ENCODE assay signal across 8 cellular contexts in the genomic region with DNA sequence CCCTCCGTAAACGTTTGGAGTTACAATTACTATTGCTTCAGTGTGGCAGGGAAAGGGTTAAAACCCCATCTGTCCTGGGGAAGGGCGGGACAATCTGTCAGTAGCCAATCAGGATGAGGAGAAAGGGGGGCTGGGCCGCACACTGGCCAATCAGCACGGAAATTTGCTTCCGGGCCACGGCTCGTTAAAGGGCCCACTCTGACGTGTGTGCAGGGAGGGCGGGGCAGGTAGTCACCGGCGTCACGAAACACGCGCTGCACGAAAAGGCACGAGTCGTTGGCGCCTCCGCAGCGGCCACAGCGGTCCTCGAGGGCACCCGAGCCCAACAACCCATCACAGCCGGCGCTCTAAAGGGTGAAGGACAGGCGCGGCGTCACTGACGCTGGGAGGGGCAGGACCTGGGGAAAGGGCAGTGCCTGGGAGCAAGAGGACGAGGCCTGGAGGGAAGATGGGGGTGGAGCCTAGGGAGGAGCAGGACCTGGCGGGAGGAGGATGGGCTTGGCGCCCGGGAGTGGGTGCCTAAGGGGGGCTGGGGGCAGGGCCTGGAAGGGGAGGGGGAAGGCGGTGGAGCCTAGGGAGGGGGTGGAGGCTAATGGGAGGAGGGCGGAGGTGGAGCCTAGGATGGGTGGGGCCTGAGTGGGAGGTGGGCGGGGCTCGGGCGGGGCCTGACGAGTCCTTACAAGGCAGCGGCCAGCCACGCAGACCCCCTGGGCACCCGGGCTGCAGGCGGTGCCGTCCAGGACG. TPM values are rescaled to one million over a fixed set of nuclear protein-coding genes. Genes with fewer than 3 reads are reported as not detected.
DNase-seq lines count a peak whose midpoint lies in the region; ATAC-seq and TF ChIP-seq lines count a peak whose summit lies in the region.

No MANE protein-coding gene starts in this region.

- WGBS in esophagus squamous epithelium, 2 donors, result 3 to 5% methylated on average over 15 to 23 of the region's 46 CpGs

- no peak overlapping the region for H3K27ac ChIP-seq in KMS-11
- peak overlapping the region; percentile 86 to 93 (median 90) for H3K27ac ChIP-seq in esophagus squamous epithelium
- no peak overlapping the region for H3K27ac ChIP-seq in muscle layer of colon (ENCODE audit: low read depth, low read length)

- peaks cover 22% of the 10 kb centered on the region for H3K27me3 Mint-ChIP-seq in activated T-helper 1 cell treated with anti-CD3 and anti-CD28 coated beads, Interleukin-12 subunit alpha, Interleukin-12 subunit beta, Interleukin-2, Interleukin-4 antibody, amounts not matched to agents 30 ng/mL and 10 ng/mL and 1 ng/mL, durations not matched to agents 14 hours and 24 hours and 36 hours (ENCODE audit: insufficient read depth)

- H3K36me3 Mint-ChIP-seq in activated T-helper 1 cell treated with anti-CD3 and anti-CD28 coated beads, Interleukin-12 subunit alpha, Interleukin-12 subunit beta, Interleukin-2, Interleukin-4 antibody, amounts not matched to agents 30 ng/mL and 10 ng/mL and 1 ng/mL, durations not matched to agents 14 hours and 24 hours and 36 hours (ENCODE audit: low read depth), result peaks cover 2% of the 10 kb centered on the region

- peak overlapping the region; percentile 77 for H3K27ac Mint-ChIP-seq in activated T-helper 1 cell treated with anti-CD3 and anti-CD28 coated beads, Interleukin-12 subunit alpha, Interleukin-12 subunit beta, Interleukin-2, Interleukin-4 antibody, amounts not matched to agents 30 ng/mL and 10 ng/mL and 1 ng/mL, durations not matched to agents 14 hours and 24 hours and 36 hours

- DNase-seq in DMS53 (lab: John Stamatoyannopoulos, UW), result peak; percentile 93
- DNase-seq in RKO (ENCODE audit: low spot score), result peak; percentile 95
- peak; percentile 82 for DNase-seq in activated T-helper 1 cell treated with anti-CD3 and anti-CD28 coated beads, Interleukin-12 subunit alpha, Interleukin-12 subunit beta, Interleukin-2, Interleukin-4 antibody, amounts not matched to agents 30 ng/mL and 10 ng/mL and 1 ng/mL, durations not matched to agents 14 hours and 24 hours and 36 hours (ENCODE audit: low spot score)
- DNase-seq in esophagus squamous epithelium (lab: John Stamatoyannopoulos, UW), result peak; percentile 60
- DNase-seq in stimulated activated CD8-positive, alpha-beta memory T cell treated with anti-CD3 and anti-CD28 coated beads, Interleukin-4, amount 100 ng/mL, for 1 hour (ENCODE audit: low read depth in 2 of 2, low spot score in 1 of 2), result peak; percentile 66 to 81

- peaks cover 72% of the 10 kb centered on the region for H3K27me3 ChIP-seq in KMS-11 (ENCODE audit: insufficient read depth, low read depth)
- H3K27me3 ChIP-seq in esophagus squamous epithelium, result peaks cover 0 to 35% (median 3%) of the 10 kb centered on the region in 4 donors
- H3K27me3 ChIP-seq in muscle layer of colon (ENCODE audit: control insufficient read depth in 1 of 2, insufficient read depth in 2 of 2, low read length in 2 of 2), result peaks cover 0 to 59% of the 10 kb centered on the region in 2 donors

- peak overlapping the region; percentile 80 for H3K4me3 Mint-ChIP-seq in activated T-helper 1 cell treated with anti-CD3 and anti-CD28 coated beads, Interleukin-12 subunit alpha, Interleukin-12 subunit beta, Interleukin-2, Interleukin-4 antibody, amounts not matched to agents 30 ng/mL and 10 ng/mL and 1 ng/mL, durations not matched to agents 14 hours and 24 hours and 36 hours

- H3K36me3 ChIP-seq in KMS-11 (ENCODE audit: insufficient read depth) (no peaks in the 10 kb centered on the region), esophagus squamous epithelium (peaks cover 0 to 16% (median 0%) of the 10 kb centered on the region in 3 donors), muscle layer of colon (ENCODE audit: insufficient read depth, low read length) (no peaks in the 10 kb centered on the region)

- no peak for TF ChIP-seq POLR2A in esophagus squamous epithelium (IDR thresholded peaks at IDR 0.05)

- H3K9me3 ChIP-seq in esophagus squamous epithelium (no peaks in the 10 kb centered on the region), muscle layer of colon (ENCODE audit: low read length) (no peaks in the 10 kb centered on the region)

- peak overlapping the region; percentile 59; the same call in 1 of the 2 replicates for H2AFZ ChIP-seq in KMS-11 (ENCODE audit: low read depth)

- no peak overlapping the region for H3K4me3 ChIP-seq in KMS-11 (IDR thresholded peaks at IDR 0.05; ENCODE audit: insufficient read depth, low read depth, low read length)
- peak overlapping the region; percentile 24 to 65 (median 46) for H3K4me3 ChIP-seq in esophagus squamous epithelium
- peak overlapping the region; percentile 31 to 68 for H3K4me3 ChIP-seq in muscle layer of colon (ENCODE audit: low read depth in 1 of 2, low read length in 2 of 2)

- TF ChIP-seq CTCF in KMS-11 (conservative IDR thresholded peaks at IDR 0.05; ENCODE audit: low read depth, low read length) (no peak), esophagus squamous epithelium (IDR thresholded peaks at IDR 0.05) (no peak)

- intact Hi-C loops in activated T-helper 1 cell treated with anti-CD3 and anti-CD28 coated beads, Interleukin-12 subunit alpha, Interleukin-12 subunit beta, Interleukin-2, Interleukin-4 antibody, amounts not matched to agents 30 ng/mL and 10 ng/mL and 1 ng/mL, durations not matched to agents 14 hours and 24 hours and 36 hours (cut with micrococcal nuclease), result loop anchor here (1.0 kb wide), 2 partner anchors 18 to 29 kb away; partner anchors contain the start of genes C19orf25 and PCSK4
- intact Hi-C loops in esophagus squamous epithelium (cut with DNase I), result no loop called here

- H3K79me2 ChIP-seq in KMS-11 (ENCODE audit: insufficient read depth, low read depth), result no peaks in the 10 kb centered on the region

- H3K4me1 ChIP-seq in KMS-11 (ENCODE audit: low read depth, poor library complexity, severe bottlenecking) (peaks cover 6% of the 10 kb centered on the region), esophagus squamous epithelium (peaks cover 42 to 74% (median 44%) of the 10 kb centered on the region in 3 donors), muscle layer of colon (ENCODE audit: insufficient read depth, low read length) (peaks cover 5% of the 10 kb centered on the region)

- ATAC-seq in GM18868 (IDR thresholded peaks at IDR 0.05; ENCODE audit: unreplicated experiment), result no peak

- peaks cover 6% of the 10 kb centered on the region for H3K4me1 Mint-ChIP-seq in activated T-helper 1 cell treated with anti-CD3 and anti-CD28 coated beads, Interleukin-12 subunit alpha, Interleukin-12 subunit beta, Interleukin-2, Interleukin-4 antibody, amounts not matched to agents 30 ng/mL and 10 ng/mL and 1 ng/mL, durations not matched to agents 14 hours and 24 hours and 36 hours (ENCODE audit: low read depth)

- H3K9ac ChIP-seq in KMS-11, result no peak overlapping the region
- H3K9ac ChIP-seq in muscle layer of colon (ENCODE audit: low read length), result no peak overlapping the region

- peaks cover 4% of the 10 kb centered on the region for H3K9me3 Mint-ChIP-seq in activated T-helper 1 cell treated with anti-CD3 and anti-CD28 coated beads, Interleukin-12 subunit alpha, Interleukin-12 subunit beta, Interleukin-2, Interleukin-4 antibody, amounts not matched to agents 30 ng/mL and 10 ng/mL and 1 ng/mL, durations not matched to agents 14 hours and 24 hours and 36 hours

- no peaks in the 10 kb centered on the region for H4K20me1 ChIP-seq in KMS-11 (ENCODE audit: insufficient read depth)

- H3K4me2 ChIP-seq in KMS-11, result peak overlapping the region; percentile 45; the same call in 1 of the 2 replicates

RNA-seq across cellular contexts. Expression of gene ADAMTSL5, which starts 4.9 kb away (rescaled TPM):
- 3.6 and 7.0 TPM in 2 replicates for total RNA-seq in activated T-helper 1 cell treated with anti-CD3 and anti-CD28 coated beads, Interleukin-12 subunit alpha, Interleukin-12 subunit beta, Interleukin-2, Interleukin-4 antibody, amounts not matched to agents 30 ng/mL and 10 ng/mL and 1 ng/mL, durations not matched to agents 14 hours and 24 hours and 36 hours
- total RNA-seq in esophagus squamous epithelium, result 10 to 100 TPM; 13.5 to 20.8 (median 18.8) TPM

RNA-seq across cellular contexts. Expression of gene PLK5, which starts 15.9 kb away (rescaled TPM):
- not detected in 2 replicates for total RNA-seq in activated T-helper 1 cell treated with anti-CD3 and anti-CD28 coated beads, Interleukin-12 subunit alpha, Interleukin-12 subunit beta, Interleukin-2, Interleukin-4 antibody, amounts not matched to agents 30 ng/mL and 10 ng/mL and 1 ng/mL, durations not matched to agents 14 hours and 24 hours and 36 hours
- total RNA-seq in esophagus squamous epithelium, result under 1 TPM in 2 of 4 donors, not detected in 2; 0.19 to 0.66 TPM

RNA-seq across cellular contexts. Expression of gene REEP6, which starts 17.0 kb away (rescaled TPM):
- 1.4 TPM in 2 replicates for total RNA-seq in activated T-helper 1 cell treated with anti-CD3 and anti-CD28 coated beads, Interleukin-12 subunit alpha, Interleukin-12 subunit beta, Interleukin-2, Interleukin-4 antibody, amounts not matched to agents 30 ng/mL and 10 ng/mL and 1 ng/mL, durations not matched to agents 14 hours and 24 hours and 36 hours
- total RNA-seq in esophagus squamous epithelium, result 10 to 100 TPM in 2 of 4 donors, 1 to 10 TPM in 2; 5.7 to 13.8 (median 9.4) TPM

RNA-seq across cellular contexts. Expression of gene PCSK4, which starts 17.8 kb away (rescaled TPM):
- total RNA-seq in activated T-helper 1 cell treated with anti-CD3 and anti-CD28 coated beads, Interleukin-12 subunit alpha, Interleukin-12 subunit beta, Interleukin-2, Interleukin-4 antibody, amounts not matched to agents 30 ng/mL and 10 ng/mL and 1 ng/mL, durations not matched to agents 14 hours and 24 hours and 36 hours, result 0.26 and 1.5 TPM in 2 replicates
- 1 to 10 TPM in 2 of 4 donors, under 1 TPM in 2; 0.35 to 5.5 (median 1.1) TPM for total RNA-seq in esophagus squamous epithelium

RNA-seq across cellular contexts. Expression of gene C19orf25, which starts 28.9 kb away (rescaled TPM):
- total RNA-seq in activated T-helper 1 cell treated with anti-CD3 and anti-CD28 coated beads, Interleukin-12 subunit alpha, Interleukin-12 subunit beta, Interleukin-2, Interleukin-4 antibody, amounts not matched to agents 30 ng/mL and 10 ng/mL and 1 ng/mL, durations not matched to agents 14 hours and 24 hours and 36 hours, result 37.1 and 38.5 TPM in 2 replicates
- 10 to 100 TPM; 17.8 to 24.5 (median 23.0) TPM for total RNA-seq in esophagus squamous epithelium

Comparison
In these comparisons a context has a peak if more than half of its experiments do, and no peak if none do; other contexts are left out.
1. H3K27ac ChIP-seq: peak in esophagus squamous epithelium (4 of 4); none in KMS-11 (single experiment) and muscle layer of colon (single experiment).
2. Peak in every context shown above with its lines, with median percentiles within 50 percentile points of each other: DNase-seq.